Comparison of ENCODE assay signal across 16 cellular contexts in the genomic region with DNA sequence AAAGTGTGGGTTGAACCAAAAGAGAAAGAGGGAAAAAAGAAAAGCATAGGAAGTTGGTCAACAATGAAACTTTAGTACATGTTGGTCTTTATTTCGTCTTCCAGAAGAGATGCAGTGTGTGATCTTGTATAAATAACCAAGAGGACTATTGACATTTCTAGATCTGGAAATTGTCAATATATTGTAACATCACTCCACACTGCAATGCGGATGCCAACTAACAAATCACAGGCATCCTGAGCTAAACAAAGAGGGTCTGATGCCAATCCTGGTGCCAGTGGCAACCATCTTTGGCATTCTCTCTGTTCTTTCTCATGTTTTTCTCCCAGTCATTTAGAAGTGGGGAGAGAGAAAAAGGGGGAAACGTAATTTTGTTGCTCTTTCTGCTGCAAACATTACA. TPM values are rescaled to one million over a fixed set of nuclear protein-coding genes. Genes with fewer than 3 reads are reported as not detected.
"Had no signal": no experiment of that assay in that cellular context is flagged by ENCODE, and none has a peak within 500 bp of the region (broad histone marks: within the 10 kb centered on the region; RNA-seq: fewer than 3 reads in every experiment).

No MANE protein-coding gene starts in this region.

- H3K4me2 ChIP-seq: hepatocyte, SK-N-SH had no signal

- H3K9me3 ChIP-seq: adrenal gland, gastroesophageal sphincter, lower lobe of right lung, mucosa of descending colon, SK-N-SH, thyroid gland had no signal

- H3K9ac ChIP-seq: SK-N-SH had no signal

- ATAC-seq: gastroesophageal sphincter; lower lobe of right lung; mucosa of descending colon; natural killer cell treated with Interleukin-12 subunit alpha and Interleukin-12 subunit beta and Interleukin-15 and Interleukin-18, amount 100 ng/mL, for 72 hours; stimulated activated naive CD8-positive, alpha-beta T cell treated with anti-CD3 and anti-CD28 coated beads, Interleukin-15, amount 100 ng/mL, for 72 hours; WTC11 had no signal

- H3K27ac Mint-ChIP-seq: natural killer cell treated with Interleukin-12 subunit alpha and Interleukin-12 subunit beta and Interleukin-15 and Interleukin-18, amount 100 ng/mL, for 72 hours; stimulated activated naive CD8-positive, alpha-beta T cell treated with anti-CD3 and anti-CD28 coated beads, Interleukin-15, amount 100 ng/mL, for 72 hours; WTC11 had no signal

- H2AFZ ChIP-seq: hepatocyte had no signal

- H3K36me3 Mint-ChIP-seq: natural killer cell treated with Interleukin-12 subunit alpha and Interleukin-12 subunit beta and Interleukin-15 and Interleukin-18, amount 100 ng/mL, for 72 hours had no signal

- DNase-seq: activated CD4-positive, alpha-beta T cell treated with anti-CD3 and anti-CD28 coated beads for 48 hours; activated naive CD4-positive, alpha-beta T cell treated with Interleukin-2 at 50 U/mL for 16 hours; adrenal gland; effector CD4-positive, alpha-beta T cell; lower lobe of right lung; mucosa of descending colon; SK-N-SH; stimulated activated CD4-positive, alpha-beta T cell treated with anti-CD3 and anti-CD28 coated beads, Interleukin-4, amount 100 ng/mL, for 4 hours; stimulated activated naive CD8-positive, alpha-beta T cell treated with anti-CD3 and anti-CD28 coated beads, Interleukin-15, amount 100 ng/mL, for 72 hours; T-helper 1 cell; thyroid gland had no signal

- H3K4me1 Mint-ChIP-seq: stimulated activated naive CD8-positive, alpha-beta T cell treated with anti-CD3 and anti-CD28 coated beads, Interleukin-15, amount 100 ng/mL, for 72 hours had no signal

- H3K27ac ChIP-seq: adrenal gland, gastroesophageal sphincter, hepatocyte, lower lobe of right lung, thyroid gland had no signal

- H3K36me3 ChIP-seq: lower lobe of right lung had no signal

- H3K4me3 ChIP-seq: adrenal gland, gastroesophageal sphincter, hepatocyte, lower lobe of right lung, mucosa of descending colon, skin epidermis, thyroid gland had no signal

- H3K4me3 Mint-ChIP-seq: natural killer cell treated with Interleukin-12 subunit alpha and Interleukin-12 subunit beta and Interleukin-15 and Interleukin-18, amount 100 ng/mL, for 72 hours; stimulated activated naive CD8-positive, alpha-beta T cell treated with anti-CD3 and anti-CD28 coated beads, Interleukin-15, amount 100 ng/mL, for 72 hours; WTC11 had no signal

- H3K9me3 Mint-ChIP-seq: stimulated activated naive CD8-positive, alpha-beta T cell treated with anti-CD3 and anti-CD28 coated beads, Interleukin-15, amount 100 ng/mL, for 72 hours; WTC11 had no signal

- H3K27me3 ChIP-seq: adrenal gland, gastroesophageal sphincter, hepatocyte, thyroid gland had no signal

RNA-seq across cellular contexts. Expression of a gene that starts 9.7 kb away (rescaled TPM):
- total RNA-seq: natural killer cell treated with Interleukin-12 subunit alpha and Interleukin-12 subunit beta and Interleukin-15 and Interleukin-18, amount 100 ng/mL, for 72 hours had no signal
